In genomic region chr3:179115444-179115843, GRCh38 we compare ENCODE assay signal across 1 cellular context.
TF ChIP-seq lines count a peak whose summit lies in the region.

No MANE protein-coding gene starts in this region.

TF ChIP-seq in SK-N-SH, 30 proteins besides CTCF, POLR2A, EP300 and RAD21 (continued from another document):
- TF ChIP-seq, protein P1, sequence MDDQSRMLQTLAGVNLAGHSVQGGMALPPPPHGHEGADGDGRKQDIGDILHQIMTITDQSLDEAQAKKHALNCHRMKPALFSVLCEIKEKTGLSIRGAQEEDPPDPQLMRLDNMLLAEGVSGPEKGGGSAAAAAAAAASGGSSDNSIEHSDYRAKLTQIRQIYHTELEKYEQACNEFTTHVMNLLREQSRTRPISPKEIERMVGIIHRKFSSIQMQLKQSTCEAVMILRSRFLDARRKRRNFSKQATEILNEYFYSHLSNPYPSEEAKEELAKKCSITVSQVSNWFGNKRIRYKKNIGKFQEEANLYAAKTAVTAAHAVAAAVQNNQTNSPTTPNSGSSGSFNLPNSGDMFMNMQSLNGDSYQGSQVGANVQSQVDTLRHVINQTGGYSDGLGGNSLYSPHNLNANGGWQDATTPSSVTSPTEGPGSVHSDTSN (IDR thresholded peaks at IDR 0.05), result peak; percentile 35; the same call in 1 of the 2 replicates
